ENCODE assay signal across 1 cellular context in the genomic region with DNA sequence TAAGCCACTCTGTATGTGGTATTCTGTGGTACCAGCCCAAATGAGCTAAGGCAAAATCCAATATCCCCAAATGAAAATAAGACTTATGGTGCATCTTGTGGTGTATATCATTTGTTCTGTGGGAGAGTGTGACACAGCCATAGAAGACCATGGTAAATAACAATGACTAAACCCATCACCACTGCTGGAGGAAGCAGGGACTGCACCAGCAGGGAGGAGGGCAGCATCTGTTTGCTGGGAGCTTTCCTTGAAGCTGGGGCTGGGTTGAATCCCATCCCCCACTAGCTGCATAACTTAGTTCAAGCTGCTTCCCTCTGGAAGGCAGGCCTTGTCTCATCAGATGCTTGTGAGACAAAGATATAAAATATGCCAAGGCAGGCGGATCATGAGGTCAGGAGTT.
TF ChIP-seq lines count a peak whose summit lies in the region.

No MANE protein-coding gene starts in this region.

TF ChIP-seq in HCT116, 20 proteins besides CTCF, POLR2A, EP300 and RAD21:
- TF ChIP-seq SP1 (IDR thresholded peaks at IDR 0.05; ENCODE audit: low read depth) (no peak), TCF7L2 (IDR thresholded peaks at IDR 0.05; ENCODE audit: borderline replicate concordance, extremely low read depth, insufficient read depth, insufficient read length) (no peak), EGR1 (IDR thresholded peaks at IDR 0.05; ENCODE audit: low read depth) (no peak), CEBPB (IDR thresholded peaks at IDR 0.05; ENCODE audit: low read depth) (no peak), EZH2phosphoT487 (IDR thresholded peaks at IDR 0.05; ENCODE audit: borderline replicate concordance) (no peak), ELF1 (IDR thresholded peaks at IDR 0.05; ENCODE audit: borderline replicate concordance, low read depth) (no peak), SIN3A (IDR thresholded peaks at IDR 0.05; ENCODE audit: low read depth) (no peak), JUND (IDR thresholded peaks at IDR 0.05) (no peak)
- TF ChIP-seq, protein P1, sequence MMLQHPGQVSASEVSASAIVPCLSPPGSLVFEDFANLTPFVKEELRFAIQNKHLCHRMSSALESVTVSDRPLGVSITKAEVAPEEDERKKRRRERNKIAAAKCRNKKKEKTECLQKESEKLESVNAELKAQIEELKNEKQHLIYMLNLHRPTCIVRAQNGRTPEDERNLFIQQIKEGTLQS (IDR thresholded peaks at IDR 0.05) = no peak
TF ChIP-seq in HCT116: peak in this region for 0.
